In genomic region chr13:39451301-39451700, GRCh38 we compare ENCODE assay signal across 9 cellular contexts.
DNase-seq lines count a peak whose midpoint lies in the region; ATAC-seq and TF ChIP-seq lines count a peak whose summit lies in the region.
"Had no signal": no experiment of that assay in that cellular context is flagged by ENCODE, and none has a peak within 500 bp of the region (broad histone marks: within the 10 kb centered on the region; RNA-seq: fewer than 3 reads in every experiment).

No MANE protein-coding gene starts in this region.

- no peak for TF ChIP-seq EP300 in SK-N-SH (IDR thresholded peaks at IDR 0.05; ENCODE audit: borderline replicate concordance in 1 of 2, low read depth in 1 of 2, low read length in 1 of 2)

- H3K36me3 ChIP-seq in SK-N-SH (replicated peaks in 1 of 2; ENCODE audit: control insufficient read depth in 1 of 2, insufficient read depth in 2 of 2, low read length in 1 of 2) (no peaks in the 10 kb centered on the region), gastrocnemius medialis (no peaks in the 10 kb centered on the region), trophoblast cell (ENCODE audit: control insufficient read depth in 1 of 2, insufficient read depth in 2 of 2, low read length in 2 of 2) (no peaks in the 10 kb centered on the region)

- no peak overlapping the region for H3K9ac ChIP-seq in SK-N-SH
- no peak overlapping the region for H3K9ac ChIP-seq in trophoblast cell (ENCODE audit: low read length)

- H4K20me1 ChIP-seq in SK-N-SH (ENCODE audit: insufficient read depth): no peaks in the 10 kb centered on the region

- H4K12ac ChIP-seq in trophoblast cell (ENCODE audit: low read depth, low read length): no peak overlapping the region

- no peaks in the 10 kb centered on the region for H3F3A ChIP-seq in SK-N-SH (replicated peaks; ENCODE audit: insufficient read depth)

- no peaks in the 10 kb centered on the region for H3K27me3 ChIP-seq in SK-N-SH (ENCODE audit: insufficient read depth)
- H3K27me3 ChIP-seq in gastrocnemius medialis: no peaks in the 10 kb centered on the region
- H3K27me3 ChIP-seq in trophoblast cell (ENCODE audit: insufficient read depth, low read length): no peaks in the 10 kb centered on the region

- WGBS in SK-N-SH (ENCODE audit: low lambda C conversion rate): 75% methylated on average over 1 of the region's 1 CpG
- WGBS in trophoblast cell (ENCODE audit: extremely low coverage, insufficient coverage, insufficient read length): no CpG with 5 or more reads among the region's 1 CpG

- no peak for TF ChIP-seq POLR2A in gastrocnemius medialis (IDR thresholded peaks at IDR 0.05)

- no peak for ATAC-seq in SK-N-SH treated with all-trans-retinoic acid at 6 μM for 48 hours
- no peak for ATAC-seq in gastrocnemius medialis
- ATAC-seq in GM21786 (IDR thresholded peaks at IDR 0.05; ENCODE audit: unreplicated experiment): no peak
- no peak for ATAC-seq in HG03432 (IDR thresholded peaks at IDR 0.05; ENCODE audit: unreplicated experiment)

- H4K8ac ChIP-seq in trophoblast cell (ENCODE audit: low read depth, low read length): no peak overlapping the region

- in situ Hi-C loops in gastrocnemius medialis (cut with MboI; ENCODE audit: low sequenced_read_pairs in 4 of 4): no loop called here

- H3K4ac ChIP-seq in trophoblast cell (ENCODE audit: low read depth, low read length): no peak overlapping the region

- peaks cover 9% of the 10 kb centered on the region for H3K79me1 ChIP-seq in trophoblast cell (ENCODE audit: low read length)

- no peak for DNase-seq in SK-N-SH
- peak; percentile 76 for DNase-seq in NCI-H748 (lab: John Stamatoyannopoulos, UW; ENCODE audit: unreplicated experiment)
- peak; percentile 75 to 82 for DNase-seq in dermis microvascular lymphatic vessel endothelial cell (ENCODE audit: low read depth in 2 of 2)
- no peak for DNase-seq in gastrocnemius medialis
- DNase-seq in trophoblast cell: no peak
- DNase-seq: activated T-cell treated with anti-CD3 and anti-CD28 coated beads for 4 hours had no signal

- POLR2A ChIA-PET in SK-N-SH (lab: Yijun Ruan, JAX): no interaction called here

- H3K23ac ChIP-seq in trophoblast cell (ENCODE audit: low read length): no peak overlapping the region

- no peak overlapping the region for H2BK5ac ChIP-seq in trophoblast cell (ENCODE audit: low read depth, low read length, poor library complexity)

- no peak overlapping the region for H2BK120ac ChIP-seq in trophoblast cell (ENCODE audit: insufficient read depth, low read length, poor library complexity)

- H4K91ac ChIP-seq in trophoblast cell (ENCODE audit: low read depth, low read length): no peak overlapping the region

- H3K9me2 ChIP-seq in SK-N-SH: no peaks in the 10 kb centered on the region

- H3K4me3 ChIP-seq in SK-N-SH (ENCODE audit: low read depth in 2 of 2, low read length in 1 of 2) (no peak overlapping the region), gastrocnemius medialis (no peak overlapping the region), trophoblast cell (ENCODE audit: low read depth, low read length) (no peak overlapping the region)

- no peaks in the 10 kb centered on the region for H3K9me3 ChIP-seq in SK-N-SH
- H3K9me3 ChIP-seq in gastrocnemius medialis: no peaks in the 10 kb centered on the region
- H3K9me3 ChIP-seq in trophoblast cell (ENCODE audit: insufficient read depth, low read depth, low read length): no peaks in the 10 kb centered on the region

- H3K4me1 ChIP-seq in SK-N-SH (ENCODE audit: control insufficient read depth in 1 of 2, insufficient read depth in 2 of 2, low read depth in 1 of 2, low read length in 1 of 2): peaks cover 5 to 26% of the 10 kb centered on the region in 2 experiments; a peak in 3 of 4 replicates
- peaks cover 38 to 67% of the 10 kb centered on the region in 2 donors for H3K4me1 ChIP-seq in gastrocnemius medialis
- peaks cover 4 to 6% of the 10 kb centered on the region in 2 experiments for H3K4me1 ChIP-seq in trophoblast cell (ENCODE audit: control insufficient read depth in 1 of 2, insufficient read depth in 2 of 2, low read length in 2 of 2)

- TF ChIP-seq CTCF in SK-N-SH (IDR thresholded peaks at IDR 0.05) (no peak), gastrocnemius medialis (IDR thresholded peaks at IDR 0.05 in 4 of 5, conservative IDR thresholded peaks at IDR 0.05 in 1 of 5) (no peak)

- no peak overlapping the region for H2AFZ ChIP-seq in SK-N-SH (ENCODE audit: low read depth)
- H2AFZ ChIP-seq in trophoblast cell (ENCODE audit: insufficient read depth, low read length, poor library complexity): no peak overlapping the region

- H3K27ac ChIP-seq in SK-N-SH (ENCODE audit: low read depth in 2 of 2, low read length in 1 of 2) (no peak overlapping the region), gastrocnemius medialis (peak overlapping the region; percentile 11 to 70 (median 56)), trophoblast cell (ENCODE audit: low read depth, low read length) (no peak overlapping the region)

- no peak overlapping the region for H3K18ac ChIP-seq in trophoblast cell (ENCODE audit: low read length)

- H3K79me2 ChIP-seq in SK-N-SH (ENCODE audit: insufficient read depth): no peaks in the 10 kb centered on the region
- H3K79me2 ChIP-seq in trophoblast cell (ENCODE audit: control insufficient read depth, insufficient read depth, low read length, poor library complexity): no peaks in the 10 kb centered on the region

- no peak for TF ChIP-seq RAD21 in SK-N-SH (IDR thresholded peaks at IDR 0.05; ENCODE audit: low read length)

- H2AK5ac ChIP-seq in trophoblast cell (ENCODE audit: low read length): no peak overlapping the region

- CTCF ChIA-PET in SK-N-SH (lab: Yijun Ruan, JAX): interaction anchor here (0.7 to 1.6 kb wide), 4 partner anchors 9 to 165 kb away, joined by 3 to 4 read pairs (median 4); no protein-coding TSS in a partner anchor

- H2BK12ac ChIP-seq in trophoblast cell (ENCODE audit: low read length): no peak overlapping the region

- H3K14ac ChIP-seq in trophoblast cell (ENCODE audit: low read length): no peak overlapping the region

- H3K4me2 ChIP-seq in SK-N-SH: no peak overlapping the region
- no peak overlapping the region for H3K4me2 ChIP-seq in trophoblast cell (ENCODE audit: low read length)

- intact Hi-C loops in gastrocnemius medialis (cut with DNase I; ENCODE audit: low total_unique reads): loop anchor here (2.0 to 10.0 kb wide), 3 partner anchors 50 to 1024 kb away; partner anchors contain the start of gene LHFPL6

TF ChIP-seq in SK-N-SH, 30 proteins besides CTCF, POLR2A, EP300 and RAD21:
- TF ChIP-seq, protein P1, sequence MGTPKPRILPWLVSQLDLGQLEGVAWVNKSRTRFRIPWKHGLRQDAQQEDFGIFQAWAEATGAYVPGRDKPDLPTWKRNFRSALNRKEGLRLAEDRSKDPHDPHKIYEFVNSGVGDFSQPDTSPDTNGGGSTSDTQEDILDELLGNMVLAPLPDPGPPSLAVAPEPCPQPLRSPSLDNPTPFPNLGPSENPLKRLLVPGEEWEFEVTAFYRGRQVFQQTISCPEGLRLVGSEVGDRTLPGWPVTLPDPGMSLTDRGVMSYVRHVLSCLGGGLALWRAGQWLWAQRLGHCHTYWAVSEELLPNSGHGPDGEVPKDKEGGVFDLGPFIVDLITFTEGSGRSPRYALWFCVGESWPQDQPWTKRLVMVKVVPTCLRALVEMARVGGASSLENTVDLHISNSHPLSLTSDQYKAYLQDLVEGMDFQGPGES (IDR thresholded peaks at IDR 0.05; ENCODE audit: low read depth, low read length): no peak
- TF ChIP-seq NFIC (IDR thresholded peaks at IDR 0.05; ENCODE audit: borderline replicate concordance): 0 out of 2 replicates have a peak, but pooled peaks have one; percentile 24

TF ChIP-seq in SK-N-SH treated with all-trans-retinoic acid at 6 μM for 48 hours, 23 proteins besides CTCF, POLR2A, EP300 and RAD21 (continues in another document):
- TF ChIP-seq ZNF8 (CRISPR knock-in tag; IDR thresholded peaks at IDR 0.05): no peak
- TF ChIP-seq SNAI2 (CRISPR knock-in tag; IDR thresholded peaks at IDR 0.05): no peak
- no peak for TF ChIP-seq RARB (CRISPR knock-in tag; IDR thresholded peaks at IDR 0.05)
- TF ChIP-seq, protein P2, sequence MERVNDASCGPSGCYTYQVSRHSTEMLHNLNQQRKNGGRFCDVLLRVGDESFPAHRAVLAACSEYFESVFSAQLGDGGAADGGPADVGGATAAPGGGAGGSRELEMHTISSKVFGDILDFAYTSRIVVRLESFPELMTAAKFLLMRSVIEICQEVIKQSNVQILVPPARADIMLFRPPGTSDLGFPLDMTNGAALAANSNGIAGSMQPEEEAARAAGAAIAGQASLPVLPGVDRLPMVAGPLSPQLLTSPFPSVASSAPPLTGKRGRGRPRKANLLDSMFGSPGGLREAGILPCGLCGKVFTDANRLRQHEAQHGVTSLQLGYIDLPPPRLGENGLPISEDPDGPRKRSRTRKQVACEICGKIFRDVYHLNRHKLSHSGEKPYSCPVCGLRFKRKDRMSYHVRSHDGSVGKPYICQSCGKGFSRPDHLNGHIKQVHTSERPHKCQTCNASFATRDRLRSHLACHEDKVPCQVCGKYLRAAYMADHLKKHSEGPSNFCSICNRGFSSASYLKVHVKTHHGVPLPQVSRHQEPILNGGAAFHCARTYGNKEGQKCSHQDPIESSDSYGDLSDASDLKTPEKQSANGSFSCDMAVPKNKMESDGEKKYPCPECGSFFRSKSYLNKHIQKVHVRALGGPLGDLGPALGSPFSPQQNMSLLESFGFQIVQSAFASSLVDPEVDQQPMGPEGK (CRISPR knock-in tag; IDR thresholded peaks at IDR 0.05; ENCODE audit: borderline replicate concordance): no peak
- TF ChIP-seq, protein P3, sequence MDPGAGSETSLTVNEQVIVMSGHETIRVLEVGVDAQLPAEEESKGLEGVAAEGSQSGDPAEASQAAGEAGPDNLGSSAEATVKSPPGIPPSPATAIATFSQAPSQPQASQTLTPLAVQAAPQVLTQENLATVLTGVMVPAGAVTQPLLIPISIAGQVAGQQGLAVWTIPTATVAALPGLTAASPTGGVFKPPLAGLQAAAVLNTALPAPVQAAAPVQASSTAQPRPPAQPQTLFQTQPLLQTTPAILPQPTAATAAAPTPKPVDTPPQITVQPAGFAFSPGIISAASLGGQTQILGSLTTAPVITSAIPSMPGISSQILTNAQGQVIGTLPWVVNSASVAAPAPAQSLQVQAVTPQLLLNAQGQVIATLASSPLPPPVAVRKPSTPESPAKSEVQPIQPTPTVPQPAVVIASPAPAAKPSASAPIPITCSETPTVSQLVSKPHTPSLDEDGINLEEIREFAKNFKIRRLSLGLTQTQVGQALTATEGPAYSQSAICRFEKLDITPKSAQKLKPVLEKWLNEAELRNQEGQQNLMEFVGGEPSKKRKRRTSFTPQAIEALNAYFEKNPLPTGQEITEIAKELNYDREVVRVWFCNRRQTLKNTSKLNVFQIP (CRISPR knock-in tag; IDR thresholded peaks at IDR 0.05; ENCODE audit: borderline replicate concordance, low read depth): no peak
- no peak for TF ChIP-seq CSDC2 (CRISPR knock-in tag; IDR thresholded peaks at IDR 0.05)
- TF ChIP-seq TCF4 (CRISPR knock-in tag; IDR thresholded peaks at IDR 0.05; ENCODE audit: borderline replicate concordance): no peak

Comparison
In these comparisons a context has a peak if more than half of its experiments do, and no peak if none do; other contexts are left out.
1. DNase-seq: peak in NCI-H748 (single experiment) and dermis microvascular lymphatic vessel endothelial cell (2 of 2); none in SK-N-SH (single experiment), gastrocnemius medialis (0 of 2) and trophoblast cell (0 of 2).
2. H3K27ac ChIP-seq: peak in gastrocnemius medialis (4 of 4); none in SK-N-SH (0 of 2) and trophoblast cell (single experiment).